20 cellular contexts compared by ENCODE assay signal in the genomic region with DNA sequence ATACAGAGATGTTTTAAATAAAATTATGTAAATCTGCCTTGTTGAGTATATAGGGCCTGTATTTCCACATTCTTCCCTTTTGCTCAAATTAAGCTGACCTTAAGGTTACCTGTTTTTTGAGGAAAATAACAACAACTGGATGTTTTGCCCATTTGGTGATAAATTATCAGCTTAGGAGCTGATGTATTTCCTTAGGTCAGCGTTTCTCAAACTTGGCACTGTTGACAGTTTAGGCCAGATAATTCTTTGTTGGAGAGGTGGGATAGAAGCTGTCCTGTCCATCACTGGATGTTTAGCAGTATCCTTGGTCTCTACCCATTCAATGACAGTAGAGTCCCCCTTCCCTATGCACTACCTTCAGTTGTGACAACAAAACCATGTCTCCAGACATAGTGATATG. TPM values are rescaled to one million over a fixed set of nuclear protein-coding genes. Genes with fewer than 3 reads are reported as not detected.
"Had no signal": no experiment of that assay in that cellular context is flagged by ENCODE, and none has a peak within 500 bp of the region (broad histone marks: within the 10 kb centered on the region; RNA-seq: fewer than 3 reads in every experiment).

No MANE protein-coding gene starts in this region.

- H3K27ac ChIP-seq: coronary artery, heart left ventricle, neutrophil, sigmoid colon, tibial artery, upper lobe of left lung, vagina had no signal

- H3K36me3 Mint-ChIP-seq: naive thymus-derived CD8-positive, alpha-beta T cell had no signal

- H3K9me3 Mint-ChIP-seq: naive thymus-derived CD8-positive, alpha-beta T cell had no signal

- H3K36me3 ChIP-seq: heart left ventricle, neutrophil, sigmoid colon, tibial artery, upper lobe of left lung, vagina had no signal

- H3K27me3 ChIP-seq: dorsolateral prefrontal cortex, upper lobe of left lung, vagina had no signal

- DNase-seq: dorsolateral prefrontal cortex; effector CD8-positive, alpha-beta T cell; heart left ventricle; hypothalamus; mucosa of descending colon; naive thymus-derived CD8-positive, alpha-beta T cell; posterior cingulate gyrus; sigmoid colon; stimulated activated CD4-positive, alpha-beta T cell treated with anti-CD3 and anti-CD28 coated beads, Interleukin-12 subunit alpha, Interleukin-12 subunit beta, amount 100 ng/mL, for 4 hours; stimulated activated naive CD4-positive, alpha-beta T cell treated with Interleukin-2 at 50 U/mL for 16 hours; tibial artery; upper lobe of left lung had no signal

- H3K4me3 ChIP-seq: coronary artery, heart left ventricle, mucosa of descending colon, sigmoid colon, tibial artery had no signal

- H3K9me3 ChIP-seq: heart left ventricle, mucosa of descending colon, neutrophil, sigmoid colon, tibial artery, upper lobe of left lung, vagina had no signal

- ATAC-seq: left lobe of liver; naive thymus-derived CD8-positive, alpha-beta T cell had no signal

- FAIRE-seq: endometrium, frontal cortex, islet of Langerhans had no signal

- H3K27ac Mint-ChIP-seq: naive thymus-derived CD8-positive, alpha-beta T cell had no signal

RNA-seq across cellular contexts. Expression of gene CFAP43, which starts 44.0 kb away (rescaled TPM):
- total RNA-seq: esophagus mucosa had no signal
- polyA plus RNA-seq: naive thymus-derived CD8-positive, alpha-beta T cell had no signal
